In genomic region chr20:61308171-61308795, GRCh38 we compare ENCODE assay signal across 29 cellular contexts. TPM values are rescaled to one million over a fixed set of nuclear protein-coding genes. Genes with fewer than 3 reads are reported as not detected.
DNase-seq lines count a peak whose midpoint lies in the region; ATAC-seq and TF ChIP-seq lines count a peak whose summit lies in the region.
"Had no signal": no experiment of that assay in that cellular context is flagged by ENCODE, and none has a peak within 500 bp of the region (broad histone marks: within the 10 kb centered on the region; RNA-seq: fewer than 3 reads in every experiment).

No MANE protein-coding gene starts in this region.

- no peaks in the 10 kb centered on the region for H3K27me3 Mint-ChIP-seq in brain
- H3K27me3 Mint-ChIP-seq: CD8-positive, alpha-beta memory T cell; IgD-negative memory B cell had no signal

- H2BK15ac ChIP-seq in neuronal stem cell (ENCODE audit: low read length) = no peak overlapping the region

- H3K9me3 ChIP-seq in GM23248 (ENCODE audit: low read depth) (no peaks in the 10 kb centered on the region), neuronal stem cell (replicated peaks in 1 of 2; ENCODE audit: control insufficient read depth in 2 of 2, insufficient read depth in 1 of 2, low read depth in 1 of 2, low read length in 2 of 2) (peaks cover 0 to 9% of the 10 kb centered on the region in 2 donors), lower lobe of right lung (no peaks in the 10 kb centered on the region), OCI-LY7 (ENCODE audit: low read length) (no peaks in the 10 kb centered on the region)
- H3K9me3 ChIP-seq: BE2C had no signal

- H4K91ac ChIP-seq in neuronal stem cell (ENCODE audit: low read depth, low read length, poor library complexity) = no peak overlapping the region

- WGBS in GM23248 (ENCODE audit: low coverage in 1 of 2, low lambda C conversion rate in 2 of 2, missing lambda C conversion rate in 2 of 2), 2 experiments = 17% methylated on average over 9 of the region's 9 CpGs
- WGBS in neuronal stem cell (ENCODE audit: extremely low coverage in 2 of 2, insufficient read length in 2 of 2, insufficient replicate concordance in 1 of 2), 2 donors = no CpG with 5 or more reads among the region's 9 CpGs

- H3K79me2 ChIP-seq in GM23248 (ENCODE audit: insufficient read depth) = no peaks in the 10 kb centered on the region
- no peaks in the 10 kb centered on the region for H3K79me2 ChIP-seq in OCI-LY7 (ENCODE audit: insufficient read depth, low read depth, low read length)

- H2BK5ac ChIP-seq in neuronal stem cell (ENCODE audit: low read length) = no peak overlapping the region

- H3K4me3 Mint-ChIP-seq in brain = peak overlapping the region in 4 of 5 experiments; percentile 6 to 28 (median 13)
- H3K4me3 Mint-ChIP-seq: CD14-positive monocyte; CD8-positive, alpha-beta memory T cell; IgD-negative memory B cell had no signal

- no peak overlapping the region for H2BK120ac ChIP-seq in neuronal stem cell (ENCODE audit: low read depth, low read length)

- no peak overlapping the region for H3K14ac ChIP-seq in neuronal stem cell (ENCODE audit: low read length)

- H3K23ac ChIP-seq in neuronal stem cell (ENCODE audit: low read depth, low read length, poor library complexity) = no peak overlapping the region

- no peak overlapping the region for H4K8ac ChIP-seq in neuronal stem cell (ENCODE audit: low read depth, low read length)

- H3K4me2 ChIP-seq in GM23248 (ENCODE audit: unreplicated experiment) (no peak overlapping the region), neuronal stem cell (ENCODE audit: insufficient read depth, low read length, poor library complexity, severe bottlenecking) (no peak overlapping the region), OCI-LY7 (ENCODE audit: low read length) (no peak overlapping the region)
- H3K4me2 ChIP-seq: KMS-11 had no signal

- H3K9me3 Mint-ChIP-seq in brain = peaks cover 0 to 3% (median 0%) of the 10 kb centered on the region in 5 experiments

- H3K4ac ChIP-seq in neuronal stem cell (ENCODE audit: low read length) = no peak overlapping the region

- H3K9me2 ChIP-seq in GM23248 (ENCODE audit: insufficient read depth) (no peaks in the 10 kb centered on the region), OCI-LY7 (ENCODE audit: insufficient read depth, low read length) (no peaks in the 10 kb centered on the region)

- no peak overlapping the region for H2AK5ac ChIP-seq in neuronal stem cell (ENCODE audit: low read depth, low read length)

- no peaks in the 10 kb centered on the region for H4K20me1 ChIP-seq in GM23248 (ENCODE audit: insufficient read depth)
- no peaks in the 10 kb centered on the region for H4K20me1 ChIP-seq in OCI-LY7 (ENCODE audit: insufficient read depth, low read length)

- no peak overlapping the region for H3K18ac ChIP-seq in neuronal stem cell (ENCODE audit: low read length)

- intact Hi-C loops in lower lobe of right lung (cut with DNase I) = no loop called here
- intact Hi-C loops in OCI-LY7 (cut with micrococcal nuclease; ENCODE audit: unreplicated experiment) = no loop called here

- peaks cover 61% of the 10 kb centered on the region for H3K4me1 Mint-ChIP-seq in brain
- H3K4me1 Mint-ChIP-seq: CD14-positive monocyte; CD8-positive, alpha-beta memory T cell; IgD-negative memory B cell had no signal

- H3K4me1 ChIP-seq in GM23248 (ENCODE audit: insufficient read depth) (no peaks in the 10 kb centered on the region), neuronal stem cell (ENCODE audit: control insufficient read depth in 2 of 2, insufficient read depth in 1 of 2, low read depth in 1 of 2, low read length in 2 of 2) (peaks cover 21 to 32% of the 10 kb centered on the region in 2 donors), lower lobe of right lung (no peaks in the 10 kb centered on the region), OCI-LY7 (ENCODE audit: insufficient read depth, low read length, poor library complexity, severe bottlenecking) (no peaks in the 10 kb centered on the region)
- H3K4me1 ChIP-seq: BE2C had no signal

- in situ Hi-C loops in GM23248 (cut with MboI) = no loop called here

- no peak overlapping the region for H2AFZ ChIP-seq in GM23248
- peak overlapping the region; percentile 21 for H2AFZ ChIP-seq in neuronal stem cell (ENCODE audit: low read length)
- H2AFZ ChIP-seq in OCI-LY7 (ENCODE audit: low read length) = no peak overlapping the region

- DNase-seq in GM23248 (peak; percentile 11), neuronal stem cell (ENCODE audit: low spot score) (no peak), iPS-NIHi7 (ENCODE audit: extremely low spot score) (no peak), lower lobe of right lung (no peak), HT-29 (ENCODE audit: low spot score) (no peak), OCI-LY7 (ENCODE audit: low spot score) (no peak)
- DNase-seq: 8988T; ACHN; BE2C; CD8-positive, alpha-beta memory T cell; DMS 273 treated with DMSO at 0.1 percent for 48 hours; DMS79; EL; GDM1; GOT3; NCI-H1092; NCI-H1417 treated with DMSO at 0.1 percent for 48 hours; NCI-H1694 treated with DMSO at 0.1 percent for 48 hours; NCI-H2081; NCI-H2227 treated with DMSO at 0.1 percent for 48 hours had no signal

- CTCF ChIA-PET in OCI-LY7 (lab: Charles Lee; ENCODE audit: unreplicated experiment) = no interaction called here

- H3F3A ChIP-seq in GM23248 (ENCODE audit: insufficient read depth) = no peaks in the 10 kb centered on the region

- H3K27me3 ChIP-seq in GM23248 (replicated peaks; ENCODE audit: insufficient read depth) (no peaks in the 10 kb centered on the region), neuronal stem cell (ENCODE audit: control insufficient read depth in 3 of 3, insufficient read depth in 3 of 3, low read depth in 1 of 3, low read length in 3 of 3) (peaks cover 0 to 5% (median 0%) of the 10 kb centered on the region in 3 experiments), lower lobe of right lung (ENCODE audit: low read depth) (no peaks in the 10 kb centered on the region)
- H3K27me3 ChIP-seq: BE2C had no signal

- H3K36me3 ChIP-seq in GM23248 (ENCODE audit: low read depth) (no peaks in the 10 kb centered on the region), neuronal stem cell (replicated peaks in 1 of 2; ENCODE audit: control insufficient read depth in 2 of 2, insufficient read depth in 2 of 2, low read length in 2 of 2) (peaks cover 0 to 4% of the 10 kb centered on the region in 2 donors), lower lobe of right lung (no peaks in the 10 kb centered on the region), OCI-LY7 (ENCODE audit: insufficient read depth, low read length) (no peaks in the 10 kb centered on the region)
- H3K36me3 ChIP-seq: BE2C had no signal

- no peak overlapping the region for H3K4me3 ChIP-seq in GM23248
- H3K4me3 ChIP-seq in neuronal stem cell (ENCODE audit: low read length in 2 of 2) = no peak overlapping the region
- H3K4me3 ChIP-seq in lower lobe of right lung = no peak overlapping the region
- no peak overlapping the region for H3K4me3 ChIP-seq in OCI-LY7 (ENCODE audit: low read depth, low read length, poor library complexity, severe bottlenecking)
- H3K4me3 ChIP-seq: GM12878 had no signal

- H3K79me1 ChIP-seq in neuronal stem cell (ENCODE audit: low read depth, low read length) = peaks cover 4% of the 10 kb centered on the region

- TF ChIP-seq CTCF in brain (conservative IDR thresholded peaks at IDR 0.05) (no peak), lower lobe of right lung (IDR thresholded peaks at IDR 0.05) (no peak), OCI-LY7 (conservative IDR thresholded peaks at IDR 0.05; ENCODE audit: low read length) (no peak)

- ATAC-seq in lower lobe of right lung = no peak
- ATAC-seq: GM12878, HCT116 had no signal

- H3K36me3 Mint-ChIP-seq in brain = no peaks in the 10 kb centered on the region
- H3K36me3 Mint-ChIP-seq: CD14-positive monocyte; CD8-positive, alpha-beta memory T cell; IgD-negative memory B cell had no signal

- H3K9ac ChIP-seq in GM23248 (no peak overlapping the region), neuronal stem cell (ENCODE audit: low read depth, low read length, poor library complexity) (no peak overlapping the region)
- H3K9ac ChIP-seq: KMS-11 had no signal

- peak overlapping the region; percentile 29 to 81 (median 68) for H3K27ac Mint-ChIP-seq in brain
- H3K27ac Mint-ChIP-seq: CD8-positive, alpha-beta memory T cell; IgD-negative memory B cell had no signal

- no TSS peak for BruUV-seq in OCI-LY7 (replicated peaks; lab: Mats Ljungman, UMichigan)

- H2BK12ac ChIP-seq in neuronal stem cell (ENCODE audit: low read length) = no peak overlapping the region

- POLR2A ChIA-PET in OCI-LY7 (lab: Charles Lee) = no interaction called here

- no peak overlapping the region for H3K27ac ChIP-seq in GM23248
- H3K27ac ChIP-seq in neuronal stem cell (replicated peaks; ENCODE audit: low read length) = no peak overlapping the region
- no peak overlapping the region for H3K27ac ChIP-seq in lower lobe of right lung
- H3K27ac ChIP-seq in OCI-LY7 (ENCODE audit: low read depth, low read length, poor library complexity, severe bottlenecking) = no peak overlapping the region
- H3K27ac ChIP-seq: KMS-11 had no signal

RNA-seq across cellular contexts. Expression of gene CDH4, which starts 56.2 kb away (rescaled TPM):
- total RNA-seq in GM23248 (2014; rRNA removed; shearing (Covaris generic)) = 3.9 and 4.4 TPM in 2 replicates
- 1.1 and 1.2 TPM in 2 replicates for polyA plus RNA-seq in GM23248 (2016; fragmentation: Nextera tagmentation; extraction: Ambion mirVana)
- 74.2 TPM for polyA plus RNA-seq in PFSK-1 (2012; ENCODE audit: insufficient read length, low read depth)
- polyA plus RNA-seq in brain (ENCODE audit: insufficient read depth, low read depth, low replicate concordance) = 5.2 TPM
- polyA plus RNA-seq in neuronal stem cell (2013, experiment 1 of 2) = 10.2 TPM
- polyA plus RNA-seq in neuronal stem cell (2013, experiment 2 of 2) = 10.4 TPM
- 0.06 TPM for total RNA-seq in lower lobe of right lung
- not detected in 2 replicates for total RNA-seq in HT-29 (2014; rRNA removed; shearing (Covaris generic))
- total RNA-seq in OCI-LY7 (2014; rRNA removed; shearing (Covaris generic)) = not detected in 2 replicates
- not detected in 2 replicates for total RNA-seq in OCI-LY7 (2022)
- total RNA-seq: CD8-positive, alpha-beta memory T cell; GM12878; NCI-H460; SK-MEL-5 had no signal
- polyA plus RNA-seq: CD14-positive monocyte, GM12878, IgD-negative memory B cell had no signal
